1 cellular context compared by ENCODE assay signal in genomic region chr9:72983512-72984021, GRCh38.
TF ChIP-seq lines count a peak whose summit lies in the region.

No MANE protein-coding gene starts in this region.

TF ChIP-seq in HepG2, 621 proteins besides CTCF, POLR2A, EP300 and RAD21 (continued from another document):
- TF ChIP-seq ARID3A (IDR thresholded peaks at IDR 0.05; ENCODE audit: low read depth, low read length) (peak; percentile 34; the same call in 1 of the 2 replicates), NFE2L2 (IDR thresholded peaks at IDR 0.05; ENCODE audit: low read length) (peak; percentile 93), HNF4A (CRISPR knock-in tag; IDR thresholded peaks at IDR 0.05) (peak; percentile 45), MAFG (CRISPR knock-in tag; IDR thresholded peaks at IDR 0.05) (0 out of 2 replicates have a peak, but pooled peaks have one; percentile 22), ISL2 (CRISPR knock-in tag; IDR thresholded peaks at IDR 0.05) (0 out of 2 replicates have a peak, but pooled peaks have one; percentile 61), ZNF260 (CRISPR knock-in tag; IDR thresholded peaks at IDR 0.05; ENCODE audit: borderline replicate concordance, low read depth) (no peak), ZNF574 (CRISPR knock-in tag; IDR thresholded peaks at IDR 0.05) (no peak), NR2F2 (IDR thresholded peaks at IDR 0.05; ENCODE audit: borderline replicate concordance, low read depth) (0 out of 2 replicates have a peak, but pooled peaks have one; percentile 42), PAXIP1 (CRISPR knock-in tag; conservative IDR thresholded peaks at IDR 0.05) (peak; percentile 79), MED1 (CRISPR knock-in tag; IDR thresholded peaks at IDR 0.05) (peak; percentile 41), ZNF362 (CRISPR knock-in tag; IDR thresholded peaks at IDR 0.05; ENCODE audit: borderline replicate concordance) (no peak), HNF1A (IDR thresholded peaks at IDR 0.05; ENCODE audit: low read depth) (peak; percentile 76), HNF1A (CRISPR knock-in tag; IDR thresholded peaks at IDR 0.05; ENCODE audit: borderline replicate concordance) (peak; percentile 79; the same call in 1 of the 2 replicates), PPARG (CRISPR knock-in tag; conservative IDR thresholded peaks at IDR 0.05) (peak; percentile 76), MAFK (conservative IDR thresholded peaks at IDR 0.05 in 1 of 2, IDR thresholded peaks at IDR 0.05 in 1 of 2; ENCODE audit: low read length in 2 of 2) (peak; percentile 53 to 59; a peak in 3 of 4 replicates)
